ENCODE assay signal across 8 cellular contexts in genomic region chr11:65639228-65639597, GRCh38. TPM values are rescaled to one million over a fixed set of nuclear protein-coding genes. Genes with fewer than 3 reads are reported as not detected.
DNase-seq lines count a peak whose midpoint lies in the region; ATAC-seq and TF ChIP-seq lines count a peak whose summit lies in the region.
"Not testable (repeated sequence)": the region's sequence is repeated elsewhere in the genome, so short reads cannot be mapped to it uniquely, and the experiment has no call there.

No MANE protein-coding gene starts in this region.

- peaks cover 20% of the 10 kb centered on the region; the same call in 1 of the 2 replicates for H3K79me2 ChIP-seq in Loucy (ENCODE audit: insufficient read depth, low read length)
- not testable (repeated sequence) for H3K79me2 ChIP-seq in neural progenitor cell (ENCODE audit: low read depth)

- CTCF ChIA-PET in CD8-positive, alpha-beta T cell (lab: Charles Lee), result interaction anchor here (0.9 to 6.8 kb wide), 6 partner anchors 13 to 72 kb away, joined by 3 to 40 read pairs (median 4); partner anchors contain the start of genes KAT5 and RELA
- CTCF ChIA-PET in activated CD4-positive, alpha-beta T cell treated with anti-CD3 and anti-CD28 coated beads for 36 hours (lab: Charles Lee), result interaction anchor here (0.6 to 2.9 kb wide), 4 partner anchors 14 to 92 kb away, joined by 3 to 13 read pairs (median 5); no protein-coding TSS in a partner anchor

- H3K9me2 ChIP-seq in Loucy (replicated peaks; ENCODE audit: low read depth, low read length), result not testable (repeated sequence)

- not testable (repeated sequence) for ATAC-seq in CD8-positive, alpha-beta T cell; activated CD4-positive, alpha-beta T cell treated with anti-CD3 and anti-CD28 coated beads for 36 hours

- H3F3A ChIP-seq in Loucy (ENCODE audit: low read depth), result not testable (repeated sequence)
- H3F3A ChIP-seq in neural progenitor cell (ENCODE audit: low read depth), result peaks cover 27% of the 10 kb centered on the region

- not testable (repeated sequence) for TF ChIP-seq RAD21 in liver (IDR thresholded peaks at IDR 0.05)

- H3K4me1 Mint-ChIP-seq in CD8-positive, alpha-beta T cell (ENCODE audit: low read depth), result peaks cover 48% of the 10 kb centered on the region
- H3K4me1 Mint-ChIP-seq in activated CD4-positive, alpha-beta T cell treated with anti-CD3 and anti-CD28 coated beads for 36 hours, result peaks cover 52% of the 10 kb centered on the region
- H3K4me1 Mint-ChIP-seq in activated naive CD8-positive, alpha-beta T cell treated with anti-CD3 and anti-CD28 coated beads for 36 hours, result peaks cover 42% of the 10 kb centered on the region
- H3K4me1 Mint-ChIP-seq in neural progenitor cell, result peaks cover 28% of the 10 kb centered on the region

- peak overlapping the region; percentile 98 for H3K27ac Mint-ChIP-seq in CD8-positive, alpha-beta T cell
- peak overlapping the region; percentile 95 for H3K27ac Mint-ChIP-seq in activated CD4-positive, alpha-beta T cell treated with anti-CD3 and anti-CD28 coated beads for 36 hours
- H3K27ac Mint-ChIP-seq in activated naive CD8-positive, alpha-beta T cell treated with anti-CD3 and anti-CD28 coated beads for 36 hours, result peak overlapping the region; percentile 88
- H3K27ac Mint-ChIP-seq in neural progenitor cell, result not testable (repeated sequence)

- not testable (repeated sequence) for H3K27me3 ChIP-seq in CD8-positive, alpha-beta T cell (ENCODE audit: insufficient read depth, low read length); Loucy (ENCODE audit: insufficient read depth, low read length, poor library complexity, severe bottlenecking); dorsolateral prefrontal cortex; liver (ENCODE audit: control insufficient read depth in 4 of 4, insufficient read depth in 4 of 4, low read length in 3 of 4); neural progenitor cell

- H3K27ac ChIP-seq in CD8-positive, alpha-beta T cell (ENCODE audit: low read depth, low read length), result peak overlapping the region; percentile 98
- H3K27ac ChIP-seq in dorsolateral prefrontal cortex (peak overlapping the region in 50 of 59 donors; percentile 1 to 94 (median 89)), liver (ENCODE audit: low read depth in 1 of 2, low read length in 2 of 2) (peak overlapping the region; percentile 91 to 94), temporal lobe (ENCODE audit: low read depth, low read length) (peak overlapping the region; percentile 87)
- H3K27ac ChIP-seq in neural progenitor cell, result not testable (repeated sequence)

- peak overlapping the region; percentile 94 for H3K4me3 Mint-ChIP-seq in CD8-positive, alpha-beta T cell
- H3K4me3 Mint-ChIP-seq in activated CD4-positive, alpha-beta T cell treated with anti-CD3 and anti-CD28 coated beads for 36 hours, result peak overlapping the region; percentile 90
- peak overlapping the region; percentile 97 for H3K4me3 Mint-ChIP-seq in activated naive CD8-positive, alpha-beta T cell treated with anti-CD3 and anti-CD28 coated beads for 36 hours
- H3K4me3 Mint-ChIP-seq in neural progenitor cell, result peak overlapping the region; percentile 85

- H3K4me2 ChIP-seq in Loucy (ENCODE audit: low read depth, low read length, poor library complexity, severe bottlenecking), result peak overlapping the region; percentile 80
- H3K4me2 ChIP-seq in neural progenitor cell, result not testable (repeated sequence)

- DNase-seq in CD8-positive, alpha-beta T cell; activated CD4-positive, alpha-beta T cell treated with anti-CD3 and anti-CD28 coated beads for 36 hours; activated naive CD8-positive, alpha-beta T cell treated with anti-CD3 and anti-CD28 coated beads for 36 hours; dorsolateral prefrontal cortex; neural progenitor cell (ENCODE audit: low spot score): not testable (repeated sequence)

- peaks cover 64% of the 10 kb centered on the region for H3K4me1 ChIP-seq in CD8-positive, alpha-beta T cell (ENCODE audit: insufficient read depth, low read length)
- H3K4me1 ChIP-seq in Loucy (ENCODE audit: insufficient read depth, low read length, poor library complexity, severe bottlenecking) (peaks cover 29% of the 10 kb centered on the region), liver (ENCODE audit: control insufficient read depth in 4 of 4, insufficient read depth in 4 of 4, low read length in 3 of 4) (peaks cover 3 to 46% (median 28%) of the 10 kb centered on the region in 4 donors), neural progenitor cell (peaks cover 16% of the 10 kb centered on the region)

- not testable (repeated sequence) for H2AFZ ChIP-seq in Loucy (ENCODE audit: low read length); neural progenitor cell (replicated peaks)

- H3K9ac ChIP-seq in Loucy (ENCODE audit: low read depth, low read length, poor library complexity, severe bottlenecking), result peak overlapping the region; percentile 74
- H3K9ac ChIP-seq in liver (ENCODE audit: low read depth in 1 of 2, low read length in 2 of 2); neural progenitor cell: not testable (repeated sequence)

- POLR2A ChIA-PET in CD8-positive, alpha-beta T cell (lab: Charles Lee), result interaction anchor here (0.5 to 7.5 kb wide), 13 partner anchors 8 to 217 kb away, joined by 3 to 156 read pairs (median 5); partner anchors contain the start of genes NEAT1, PCNX3 and RELA
- POLR2A ChIA-PET in activated CD4-positive, alpha-beta T cell treated with anti-CD3 and anti-CD28 coated beads for 36 hours (lab: Charles Lee), result interaction anchor here (0.9 to 3.2 kb wide), 3 partner anchors 14 to 33 kb away, joined by 3 to 18 read pairs (median 6); no protein-coding TSS in a partner anchor

- H3K36me3 ChIP-seq in CD8-positive, alpha-beta T cell (ENCODE audit: insufficient read depth, low read length), result peaks cover 49% of the 10 kb centered on the region
- H3K36me3 ChIP-seq in Loucy (ENCODE audit: insufficient read depth, low read length), result peaks cover 27% of the 10 kb centered on the region; the same call in 1 of the 2 replicates
- H3K36me3 ChIP-seq in liver (ENCODE audit: control insufficient read depth in 4 of 4, insufficient read depth in 3 of 4, low read depth in 1 of 4, low read length in 3 of 4), result peaks cover 4 to 20% (median 16%) of the 10 kb centered on the region in 4 donors
- not testable (repeated sequence) for H3K36me3 ChIP-seq in neural progenitor cell

- not testable (repeated sequence) for H3K27me3 Mint-ChIP-seq in CD8-positive, alpha-beta T cell (ENCODE audit: low read depth); activated CD4-positive, alpha-beta T cell treated with anti-CD3 and anti-CD28 coated beads for 36 hours; activated naive CD8-positive, alpha-beta T cell treated with anti-CD3 and anti-CD28 coated beads for 36 hours; neural progenitor cell (ENCODE audit: insufficient read depth, low read depth)

- peak overlapping the region; percentile 99 for H3K4me3 ChIP-seq in CD8-positive, alpha-beta T cell (ENCODE audit: low read depth, low read length)
- H3K4me3 ChIP-seq in Loucy (ENCODE audit: low read length, poor library complexity, severe bottlenecking), result peak overlapping the region; percentile 83
- H3K4me3 ChIP-seq in dorsolateral prefrontal cortex, result peak overlapping the region in 49 of 59 donors; percentile 44 to 85 (median 72)
- H3K4me3 ChIP-seq in liver (ENCODE audit: low read depth in 1 of 3, low read length in 3 of 3); neural progenitor cell: not testable (repeated sequence)

- not testable (repeated sequence) for H3K9me3 ChIP-seq in CD8-positive, alpha-beta T cell (ENCODE audit: low read length); Loucy (ENCODE audit: insufficient read depth, low read depth, low read length); liver (ENCODE audit: control insufficient read depth in 4 of 4, low read length in 3 of 4); neural progenitor cell (ENCODE audit: low read depth)

- H4K20me1 ChIP-seq in Loucy (ENCODE audit: insufficient read depth, low read length, poor library complexity, severe bottlenecking), result not testable (repeated sequence)
- peaks cover 11% of the 10 kb centered on the region for H4K20me1 ChIP-seq in neural progenitor cell (ENCODE audit: low read depth)

- intact Hi-C loops in CD8-positive, alpha-beta T cell (cut with DNase I, micrococcal nuclease), result loop anchor here in 1 of 2 experiments (2.0 kb wide), 1 partner anchor 64 kb away; no protein-coding TSS in a partner anchor
- intact Hi-C loops in activated CD4-positive, alpha-beta T cell treated with anti-CD3 and anti-CD28 coated beads for 36 hours (cut with DNase I, micrococcal nuclease), result loop anchor here in 1 of 2 experiments (2.0 kb wide), 1 partner anchor 14 kb away; no protein-coding TSS in a partner anchor
- intact Hi-C loops in dorsolateral prefrontal cortex (cut with DNase I), result not testable (repeated sequence)

- H3K36me3 Mint-ChIP-seq in CD8-positive, alpha-beta T cell, result peaks cover 57% of the 10 kb centered on the region
- H3K36me3 Mint-ChIP-seq in activated CD4-positive, alpha-beta T cell treated with anti-CD3 and anti-CD28 coated beads for 36 hours (ENCODE audit: low read depth), result peaks cover 50% of the 10 kb centered on the region
- H3K36me3 Mint-ChIP-seq in activated naive CD8-positive, alpha-beta T cell treated with anti-CD3 and anti-CD28 coated beads for 36 hours, result peaks cover 34% of the 10 kb centered on the region
- H3K36me3 Mint-ChIP-seq in neural progenitor cell, result not testable (repeated sequence)

- TF ChIP-seq CTCF in CD8-positive, alpha-beta T cell (IDR thresholded peaks at IDR 0.05); Loucy (conservative IDR thresholded peaks at IDR 0.05; ENCODE audit: low read length); dorsolateral prefrontal cortex (IDR thresholded peaks at IDR 0.05 in 54 of 56, conservative IDR thresholded peaks at IDR 0.05 in 2 of 56; ENCODE audit: low read depth in 1 of 56, partially characterized antibody in 56 of 56); liver (IDR thresholded peaks at IDR 0.05; ENCODE audit: low read depth, low read length, missing input control); neural progenitor cell (IDR thresholded peaks at IDR 0.05): not testable (repeated sequence)

- not testable (repeated sequence) for H3K9me3 Mint-ChIP-seq in CD8-positive, alpha-beta T cell; activated CD4-positive, alpha-beta T cell treated with anti-CD3 and anti-CD28 coated beads for 36 hours (ENCODE audit: low read depth); activated naive CD8-positive, alpha-beta T cell treated with anti-CD3 and anti-CD28 coated beads for 36 hours; neural progenitor cell

- 88% methylated on average over 9 of the region's 9 CpGs for WGBS in liver

RNA-seq across cellular contexts. Expression of gene SIPA1, which starts 1.3 kb away (rescaled TPM):
- 100 to 1,000 TPM; 397 to 405 TPM for total RNA-seq in CD8-positive, alpha-beta T cell
- 100 to 1,000 TPM; 181 to 202 TPM for total RNA-seq in activated CD4-positive, alpha-beta T cell treated with anti-CD3 and anti-CD28 coated beads for 36 hours
- total RNA-seq in activated naive CD8-positive, alpha-beta T cell treated with anti-CD3 and anti-CD28 coated beads for 36 hours, result 100 to 1,000 TPM; 123 to 127 TPM
- total RNA-seq in dorsolateral prefrontal cortex (10 to 100 TPM in 119 of 120 experiments, 1 to 10 TPM in 1; 8.6 to 68.2 (median 26.7) TPM), liver (10 to 100 TPM; 15.4 to 34.9 TPM), neural progenitor cell (ENCODE audit: low replicate concordance) (4.7 and 16.4 TPM in 2 replicates), temporal lobe (3.9 TPM)
- 10 to 100 TPM; 16.1 to 29.5 TPM for polyA plus RNA-seq in liver

RNA-seq across cellular contexts. Expression of gene RELA, which starts 23.5 kb away (rescaled TPM):
- total RNA-seq in CD8-positive, alpha-beta T cell, result 100 to 1,000 TPM; 380 to 384 TPM
- total RNA-seq in activated CD4-positive, alpha-beta T cell treated with anti-CD3 and anti-CD28 coated beads for 36 hours, result 100 to 1,000 TPM in 1 of 2 experiments, 10 to 100 TPM in 1; 76.9 to 109 TPM
- 10 to 100 TPM; 69.6 to 71.6 TPM for total RNA-seq in activated naive CD8-positive, alpha-beta T cell treated with anti-CD3 and anti-CD28 coated beads for 36 hours
- 10 to 100 TPM; 28.1 to 93.7 (median 48.2) TPM for total RNA-seq in dorsolateral prefrontal cortex
- 10 to 100 TPM; 11.1 to 22.6 TPM for total RNA-seq in liver
- polyA plus RNA-seq in liver, result 10 to 100 TPM; 21.3 to 30.7 TPM
- 11.0 and 14.7 TPM in 2 replicates for total RNA-seq in neural progenitor cell (ENCODE audit: low replicate concordance)
- total RNA-seq in temporal lobe, result 9.8 TPM

RNA-seq across cellular contexts. Expression of gene PCNX3, which starts 23.6 kb away (rescaled TPM):
- total RNA-seq in CD8-positive, alpha-beta T cell, result 10 to 100 TPM; 52.7 to 56.4 TPM
- 10 to 100 TPM; 27.9 to 30.7 TPM for total RNA-seq in activated CD4-positive, alpha-beta T cell treated with anti-CD3 and anti-CD28 coated beads for 36 hours
- 10 to 100 TPM; 40.9 to 42.6 TPM for total RNA-seq in activated naive CD8-positive, alpha-beta T cell treated with anti-CD3 and anti-CD28 coated beads for 36 hours
- total RNA-seq in dorsolateral prefrontal cortex (10 to 100 TPM; 25.1 to 44.9 (median 31.2) TPM), liver (10 to 100 TPM; 11.5 to 13.4 TPM), neural progenitor cell (ENCODE audit: low replicate concordance) (6.6 and 19.3 TPM in 2 replicates), temporal lobe (10.1 TPM)
- 10 to 100 TPM in 1 of 2 donors, 1 to 10 TPM in 1; 4.7 to 12.8 TPM for polyA plus RNA-seq in liver

RNA-seq across cellular contexts. Expression of gene MAP3K11, which starts 25.2 kb away (rescaled TPM):
- 10 to 100 TPM; 56.6 to 65.7 TPM for total RNA-seq in CD8-positive, alpha-beta T cell
- 10 to 100 TPM; 47.4 to 54.3 TPM for total RNA-seq in activated CD4-positive, alpha-beta T cell treated with anti-CD3 and anti-CD28 coated beads for 36 hours
- 10 to 100 TPM; 51.2 to 54.8 TPM for total RNA-seq in activated naive CD8-positive, alpha-beta T cell treated with anti-CD3 and anti-CD28 coated beads for 36 hours
- total RNA-seq in dorsolateral prefrontal cortex (100 to 1,000 TPM in 4 of 120 experiments, 10 to 100 TPM in 116; 30.9 to 133 (median 57.4) TPM), liver (10 to 100 TPM; 23.7 to 49.3 TPM), neural progenitor cell (ENCODE audit: low replicate concordance) (9.9 and 42.0 TPM in 2 replicates), temporal lobe (6.9 TPM)
- polyA plus RNA-seq in liver, result 10 to 100 TPM; 22.9 to 49.7 TPM

RNA-seq across cellular contexts. Expression of gene KCNK7, which starts 43.6 kb away (rescaled TPM):
- total RNA-seq in CD8-positive, alpha-beta T cell, result 10 to 100 TPM in 1 of 2 experiments, 1 to 10 TPM in 1; 9.1 to 11.1 TPM
- total RNA-seq in activated CD4-positive, alpha-beta T cell treated with anti-CD3 and anti-CD28 coated beads for 36 hours, result under 1 TPM; 0.27 to 0.37 TPM
- under 1 TPM; 0.37 to 0.62 TPM for total RNA-seq in activated naive CD8-positive, alpha-beta T cell treated with anti-CD3 and anti-CD28 coated beads for 36 hours
- total RNA-seq in dorsolateral prefrontal cortex (10 to 100 TPM in 3 of 120 experiments, 1 to 10 TPM in 114, under 1 TPM in 3; 0.74 to 10.5 (median 4.1) TPM), liver (under 1 TPM; 0.14 to 0.17 TPM), neural progenitor cell (ENCODE audit: low replicate concordance) (0.34 TPM in 1 of 2 replicates, not detected in the other), temporal lobe (not detected)
- polyA plus RNA-seq in liver, result under 1 TPM; 0.32 TPM
